In the genomic region with DNA sequence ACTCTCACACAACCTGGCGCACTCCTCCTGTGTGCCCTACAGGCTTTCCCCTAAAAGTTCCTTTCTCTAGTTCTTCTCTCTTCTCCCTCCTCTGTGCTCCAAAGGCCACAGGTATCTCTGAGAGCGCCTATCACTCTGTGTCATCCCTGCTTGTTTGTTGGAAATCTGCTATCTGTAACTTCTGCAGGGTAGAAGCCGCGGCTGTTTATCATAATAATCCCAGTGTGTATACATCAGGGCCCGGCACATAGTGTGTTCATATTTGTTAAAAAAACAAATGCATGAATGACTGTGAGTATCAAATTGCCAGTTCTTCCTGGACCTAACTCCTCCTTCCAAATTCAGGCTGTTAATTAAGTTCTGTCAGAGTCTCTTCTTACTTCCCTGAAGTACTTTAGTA, we compare ENCODE assay signal across 19 cellular contexts. TPM values are rescaled to one million over a fixed set of nuclear protein-coding genes. Genes with fewer than 3 reads are reported as not detected.
DNase-seq lines count a peak whose midpoint lies in the region; ATAC-seq, FAIRE-seq and TF ChIP-seq lines count a peak whose summit lies in the region.
"Had no signal": no experiment of that assay in that cellular context is flagged by ENCODE, and none has a peak within 500 bp of the region (broad histone marks: within the 10 kb centered on the region; RNA-seq: fewer than 3 reads in every experiment).

No MANE protein-coding gene starts in this region.

- dilution Hi-C loops in IMR-90 (cut with HindIII; ENCODE audit: low sequenced_read_pairs, unreplicated experiment) = no loop called here

- H2AFZ ChIP-seq in IMR-90 (replicated peaks; ENCODE audit: low read length, poor library complexity) (no peak overlapping the region), K562 (ENCODE audit: low read depth, low read length) (no peak overlapping the region)

- no peak overlapping the region for H2BK5ac ChIP-seq in IMR-90 (ENCODE audit: low read depth, low read length, poor library complexity, severe bottlenecking)

- H3K36me3 ChIP-seq in IMR-90 (ENCODE audit: control insufficient read depth, insufficient read depth, low read length) (no peaks in the 10 kb centered on the region), K562 (ENCODE audit: control insufficient read depth, insufficient read depth, low read length) (no peaks in the 10 kb centered on the region), gastroesophageal sphincter (no peaks in the 10 kb centered on the region)
- H3K36me3 ChIP-seq: BE2C had no signal

- TF ChIP-seq CTCF in IMR-90 (conservative IDR thresholded peaks at IDR 0.05; ENCODE audit: low read depth, low read length) (no peak), K562 (IDR thresholded peaks at IDR 0.05 in 2 of 3, conservative IDR thresholded peaks at IDR 0.05 in 1 of 3; ENCODE audit: insufficient read depth in 2 of 3, low read depth in 1 of 3, low read length in 3 of 3) (no peak), mesothelial cell of epicardium (IDR thresholded peaks at IDR 0.05; ENCODE audit: unreplicated experiment) (no peak), gastroesophageal sphincter (IDR thresholded peaks at IDR 0.05) (no peak)

- H3K56ac ChIP-seq in IMR-90 (ENCODE audit: extremely low read depth, insufficient read depth, low read length) = no peak overlapping the region

- no peaks in the 10 kb centered on the region for H3K9me3 ChIP-seq in IMR-90 (ENCODE audit: control insufficient read depth, insufficient read depth, low read length)
- H3K9me3 ChIP-seq in K562 (replicated peaks; ENCODE audit: control insufficient read depth, insufficient read depth, low read depth, low read length) = no peaks in the 10 kb centered on the region
- H3K9me3 ChIP-seq in gastroesophageal sphincter = no peaks in the 10 kb centered on the region
- H3K9me3 ChIP-seq: BE2C, Caco-2 had no signal

- H2AK5ac ChIP-seq in IMR-90 (ENCODE audit: low read depth, low read length) = no peak overlapping the region

- in situ Hi-C loops in IMR-90 (cut with MboI; ENCODE audit: low sequenced_read_pairs) = no loop called here
- in situ Hi-C loops in K562 (cut with MboI) = no loop called here

- H3K9me1 ChIP-seq in IMR-90 (ENCODE audit: insufficient read depth, low read length) = no peaks in the 10 kb centered on the region
- no peaks in the 10 kb centered on the region for H3K9me1 ChIP-seq in K562 (ENCODE audit: control insufficient read depth, insufficient read depth, low read length)

- no peak overlapping the region for H2BK20ac ChIP-seq in IMR-90 (ENCODE audit: low read depth, low read length)

- H3K27me3 Mint-ChIP-seq in mesothelial cell of epicardium (ENCODE audit: low read depth) = no peaks in the 10 kb centered on the region

- no peaks in the 10 kb centered on the region for H3K79me1 ChIP-seq in IMR-90 (ENCODE audit: low read depth in 1 of 2, low read length in 2 of 2)

- no peak for TF ChIP-seq POLR2A in IMR-90 (IDR thresholded peaks at IDR 0.05; ENCODE audit: low read depth, low read length)
- no peak for TF ChIP-seq POLR2A in K562 (conservative IDR thresholded peaks at IDR 0.05)
- no peak for TF ChIP-seq POLR2A in gastroesophageal sphincter (IDR thresholded peaks at IDR 0.05)

- H4K91ac ChIP-seq in IMR-90 (ENCODE audit: insufficient read depth, low read depth, low read length) = no peak overlapping the region

- no peak overlapping the region for H2BK120ac ChIP-seq in IMR-90 (ENCODE audit: low read depth, low read length)

- H3K23ac ChIP-seq in IMR-90 (ENCODE audit: low read depth, low read length) = no peak overlapping the region

- H3K4me3 ChIP-seq in IMR-90 (ENCODE audit: insufficient read depth, low read depth, low read length) (no peak overlapping the region), K562 (no peak overlapping the region), gastroesophageal sphincter (no peak overlapping the region)

- H3K4me1 Mint-ChIP-seq in mesothelial cell of epicardium = peaks cover 18% of the 10 kb centered on the region
- H3K4me1 Mint-ChIP-seq: CD4-positive, CD25-positive, alpha-beta regulatory T cell had no signal

- H3K27ac Mint-ChIP-seq in mesothelial cell of epicardium = peak overlapping the region; percentile 3

- no peak overlapping the region for H3K4me2 ChIP-seq in IMR-90 (ENCODE audit: low read depth, low read length)
- no peak overlapping the region for H3K4me2 ChIP-seq in K562 (ENCODE audit: insufficient read depth, low read length)

- H3K9me3 Mint-ChIP-seq in mesothelial cell of epicardium = no peaks in the 10 kb centered on the region

- H3K27ac ChIP-seq in IMR-90 (ENCODE audit: insufficient read depth, low read length) = no peak overlapping the region
- no peak overlapping the region for H3K27ac ChIP-seq in K562 (ENCODE audit: extremely low read depth, low read depth, low read length)
- H3K27ac ChIP-seq in gastroesophageal sphincter = no peak overlapping the region

- no peak for TF ChIP-seq RAD21 in IMR-90 (IDR thresholded peaks at IDR 0.05; ENCODE audit: low read length)
- TF ChIP-seq RAD21 in K562 (CRISPR knock-in tag; conservative IDR thresholded peaks at IDR 0.05 in 1 of 2, IDR thresholded peaks at IDR 0.05 in 1 of 2) = no peak

- POLR2A ChIA-PET in IMR-90 (lab: Charles Lee; ENCODE audit: unreplicated experiment) = no interaction called here
- POLR2A ChIA-PET in K562 (lab: Yijun Ruan, JAX) = no interaction called here

- no peaks in the 10 kb centered on the region for H3K79me2 ChIP-seq in K562 (ENCODE audit: control insufficient read depth, insufficient read depth, low read length)

- no peak overlapping the region; the same call in 1 of the 2 replicates for H3K14ac ChIP-seq in IMR-90 (replicated peaks; ENCODE audit: low read depth, low read length)

- ATAC-seq in IMR-90 (ENCODE audit: low read depth) (peak; percentile 80), K562 (no peak), HG02852 (IDR thresholded peaks at IDR 0.05; ENCODE audit: unreplicated experiment) (no peak), HG03175 (IDR thresholded peaks at IDR 0.05; ENCODE audit: unreplicated experiment) (no peak), gastroesophageal sphincter (no peak)

- CTCF ChIA-PET in IMR-90 (lab: Yijun Ruan, JAX) (no interaction called here), K562 (lab: Yijun Ruan, JAX; ENCODE audit: low intra/inter-chr PET ratio) (no interaction called here)

- no peak overlapping the region for H4K5ac ChIP-seq in IMR-90 (ENCODE audit: low read depth, low read length)

- H3K9ac ChIP-seq in IMR-90 (ENCODE audit: low read depth, low read length) = no peak overlapping the region
- H3K9ac ChIP-seq in K562 (ENCODE audit: insufficient read depth in 1 of 2, low read depth in 2 of 2, low read length in 2 of 2) = no peak overlapping the region

- no peak overlapping the region for H4K8ac ChIP-seq in IMR-90 (ENCODE audit: low read depth in 2 of 2, low read length in 2 of 2)

- no peak overlapping the region for H3K4ac ChIP-seq in IMR-90 (ENCODE audit: low read depth, low read length)

- no peak overlapping the region for H3K4me3 Mint-ChIP-seq in mesothelial cell of epicardium
- H3K4me3 Mint-ChIP-seq: CD4-positive, CD25-positive, alpha-beta regulatory T cell had no signal

- BruUV-seq in IMR-90 (replicated peaks; lab: Mats Ljungman, UMichigan) (no TSS peak), K562 (replicated peaks; lab: Mats Ljungman, UMichigan) (no TSS peak)

- no peak for FAIRE-seq in K562 (lab: Jason Lieb, UNC)
- FAIRE-seq: A204.1, D721Med, G401.6, GM12891, GM19239 had no signal

- no CpG with 5 or more reads among the region's 5 CpGs for WGBS in IMR-90 (ENCODE audit: extremely low coverage in 2 of 2, insufficient read length in 1 of 2), 2 experiments
- 14% methylated on average over 5 of the region's 5 CpGs for WGBS in K562 (ENCODE audit: insufficient coverage, low coverage, missing lambda C conversion rate)
- 78 to 100% methylated on average over 2 to 5 of the region's 5 CpGs for WGBS in gastroesophageal sphincter (ENCODE audit: low coverage in 1 of 2), 2 donors

- no peak overlapping the region for H2BK15ac ChIP-seq in IMR-90 (ENCODE audit: low read depth, low read length)

- no peak overlapping the region for H2AK9ac ChIP-seq in IMR-90 (replicated peaks; ENCODE audit: low read depth, low read length, poor library complexity)

- H4K20me1 ChIP-seq in IMR-90 (ENCODE audit: insufficient read depth, low read length) (no peaks in the 10 kb centered on the region), K562 (replicated peaks; ENCODE audit: control insufficient read depth, insufficient read depth, low read length) (no peaks in the 10 kb centered on the region)

- H3K18ac ChIP-seq in IMR-90 (ENCODE audit: low read depth, low read length) = no peak overlapping the region

- intact Hi-C loops in IMR-90 (cut with micrococcal nuclease) (no loop called here), K562 (cut with micrococcal nuclease) (no loop called here)

- no peaks in the 10 kb centered on the region for H3K36me3 Mint-ChIP-seq in mesothelial cell of epicardium
- H3K36me3 Mint-ChIP-seq: CD4-positive, CD25-positive, alpha-beta regulatory T cell had no signal

- no peak; the same call in 1 of the 2 replicates for TF ChIP-seq EP300 in K562 (IDR thresholded peaks at IDR 0.05; ENCODE audit: low read length)
- no peak for TF ChIP-seq EP300 in gastroesophageal sphincter (IDR thresholded peaks at IDR 0.05)

- H3K4me1 ChIP-seq in IMR-90 (ENCODE audit: control insufficient read depth, insufficient read depth, low read length) (peaks cover 2% of the 10 kb centered on the region), K562 (replicated peaks in 1 of 2; ENCODE audit: control insufficient read depth in 2 of 2, insufficient read depth in 2 of 2, low read length in 2 of 2) (peaks cover 0 to 8% of the 10 kb centered on the region in 2 experiments; a peak in 2 of 5 replicates), gastroesophageal sphincter (no peaks in the 10 kb centered on the region)
- H3K4me1 ChIP-seq: BE2C, Caco-2 had no signal

- peak; percentile 10 for DNase-seq in IMR-90
- no peak for DNase-seq in K562 (ENCODE audit: extremely low read depth in 1 of 4, low spot score in 3 of 4)
- no peak for DNase-seq in mesothelial cell of epicardium (ENCODE audit: low spot score in 2 of 2, unreplicated experiment in 2 of 2)
- DNase-seq: ACHN; BE2C; Caco-2; CD4-positive, CD25-positive, alpha-beta regulatory T cell; HCEC 1CT; KBM-7 had no signal

- H3K27me3 ChIP-seq in IMR-90 (ENCODE audit: control insufficient read depth, insufficient read depth, low read length) (peaks cover 2% of the 10 kb centered on the region; the same call in 1 of the 2 replicates), K562 (ENCODE audit: control insufficient read depth in 2 of 2, insufficient read depth in 2 of 2, low read length in 2 of 2) (no peaks in the 10 kb centered on the region; a peak in 1 of 5 replicates), gastroesophageal sphincter (no peaks in the 10 kb centered on the region)

RNA-seq across cellular contexts. Expression of a gene that starts 16.3 kb away (rescaled TPM):
- total RNA-seq in IMR-90 (2012; rRNA removed) (not detected in 2 replicates), K562 (2014; rRNA removed) (not detected in 2 replicates), K562 (2014; rRNA removed; fragmentation: Illumina TruSeq; extraction: Trizol) (not detected in 2 replicates), K562 (2015; rRNA removed; fragmentation: Illumina TruSeq; extraction: Trizol) (not detected in 2 replicates), K562 (2021) (not detected in 2 replicates), mesothelial cell of epicardium (0.07 TPM in 1 of 3 replicates, not detected in the others), gastroesophageal sphincter (not detected)
- polyA plus RNA-seq in IMR-90 (2012; rRNA removed) (not detected in 2 replicates), K562 (2011; rRNA removed) (not detected in 2 replicates), K562 (2014; fragmentation: Illumina TruSeq; extraction: Trizol) (not detected in 2 replicates), K562 (2014; fragmentation: Nextera tagmentation; extraction: Ambion mirVana) (not detected), K562 (2014; rRNA removed) (not detected in 2 replicates)
- polyA plus RNA-seq in IMR-90 (2012; cell fraction: cytosol; rRNA removed) = not detected in 2 replicates
- polyA plus RNA-seq in IMR-90 (2012; cell fraction: nucleus; rRNA removed; ENCODE audit: low replicate concordance) = not detected in 2 replicates
- not detected in 2 replicates for total RNA-seq in K562 (2011; cell fraction: chromatin; rRNA removed; ENCODE audit: low replicate concordance)
- total RNA-seq in K562 (2011; cell fraction: nucleolus; rRNA removed) = not detected in 2 replicates
- total RNA-seq in K562 (2011; cell fraction: nucleoplasm; rRNA removed) = not detected in 2 replicates
- polyA plus RNA-seq in K562 (2011; cell fraction: cytosol; rRNA removed) = not detected in 2 replicates
- polyA plus RNA-seq in K562 (2011; cell fraction: nucleus; rRNA removed) = not detected in 2 replicates
- polyA plus RNA-seq in K562 (2012) = not detected in 2 replicates
- polyA minus RNA-seq in K562 (2011; rRNA and poly(A)+ RNA removed) = not detected in 2 replicates
- not detected in 2 replicates for polyA minus RNA-seq in K562 (2011; cell fraction: cytosol; rRNA and poly(A)+ RNA removed)
- polyA minus RNA-seq in K562 (2011; cell fraction: nucleus; rRNA and poly(A)+ RNA removed) = not detected in 2 replicates
- total RNA-seq: Caco-2; CD4-positive, CD25-positive, alpha-beta regulatory T cell; H4; HT1080 had no signal
- polyA plus RNA-seq: CD4-positive, CD25-positive, alpha-beta regulatory T cell had no signal
